ENCODE assay signal across 8 cellular contexts in genomic region chr12:30796508-30796780, GRCh38. TPM values are rescaled to one million over a fixed set of nuclear protein-coding genes. Genes with fewer than 3 reads are reported as not detected.
DNase-seq lines count a peak whose midpoint lies in the region; ATAC-seq and TF ChIP-seq lines count a peak whose summit lies in the region.

No MANE protein-coding gene starts in this region.

- no peak overlapping the region for H3K27ac Mint-ChIP-seq in T-helper 2 cell treated with Interferon-gamma antibody and Interleukin-4, amounts not matched to agents 5 μg/mL and 100 μg/mL, for 36 hours
- no peak overlapping the region for H3K27ac Mint-ChIP-seq in activated naive CD8-positive, alpha-beta T cell treated with anti-CD3 and anti-CD28 coated beads, Interleukin-2, amount 10 ng/mL, durations not matched to agents 7 days and 5 days

- peaks cover 36% of the 10 kb centered on the region for H3K27me3 Mint-ChIP-seq in T-helper 2 cell treated with Interferon-gamma antibody and Interleukin-4, amounts not matched to agents 5 μg/mL and 100 μg/mL, for 36 hours (ENCODE audit: low read depth)
- peaks cover 42% of the 10 kb centered on the region for H3K27me3 Mint-ChIP-seq in activated naive CD8-positive, alpha-beta T cell treated with anti-CD3 and anti-CD28 coated beads, Interleukin-2, amount 10 ng/mL, durations not matched to agents 7 days and 5 days

- TF ChIP-seq EP300 in sigmoid colon (IDR thresholded peaks at IDR 0.05): no peak

- H3K4me3 ChIP-seq in right atrium auricular region (peak overlapping the region; percentile 48 to 61), sigmoid colon (peak overlapping the region; percentile 42 to 60 (median 50))

- no peaks in the 10 kb centered on the region for H3K27me3 ChIP-seq in right atrium auricular region
- peaks cover 0 to 32% (median 5%) of the 10 kb centered on the region in 3 donors for H3K27me3 ChIP-seq in sigmoid colon

- ATAC-seq in activated naive CD8-positive, alpha-beta T cell treated with anti-CD3 and anti-CD28 coated beads, Interleukin-2, amount 10 ng/mL, durations not matched to agents 7 days and 5 days (ENCODE audit: low read depth): no peak
- no peak for ATAC-seq in GM21381 (IDR thresholded peaks at IDR 0.05; ENCODE audit: unreplicated experiment)

- H3K27ac ChIP-seq in right atrium auricular region (peak overlapping the region; percentile 48 to 59), sigmoid colon (no peak overlapping the region)

- POLR2A ChIA-PET in activated naive CD8-positive, alpha-beta T cell treated with anti-CD3 and anti-CD28 coated beads, Interleukin-2, amount 10 ng/mL, durations not matched to agents 7 days and 5 days (lab: Charles Lee): interaction anchor here (1.0 to 1.1 kb wide), 3 partner anchors 41 to 101 kb away, joined by 4 to 7 read pairs (median 5); partner anchors contain the start of genes CAPRIN2 and IPO8

- H3K36me3 Mint-ChIP-seq in T-helper 2 cell treated with Interferon-gamma antibody and Interleukin-4, amounts not matched to agents 5 μg/mL and 100 μg/mL, for 36 hours (ENCODE audit: low read depth): no peaks in the 10 kb centered on the region
- H3K36me3 Mint-ChIP-seq in activated naive CD8-positive, alpha-beta T cell treated with anti-CD3 and anti-CD28 coated beads, Interleukin-2, amount 10 ng/mL, durations not matched to agents 7 days and 5 days: peaks cover 2% of the 10 kb centered on the region

- TF ChIP-seq CTCF in right atrium auricular region (IDR thresholded peaks at IDR 0.05) (no peak), sigmoid colon (IDR thresholded peaks at IDR 0.05) (no peak)

- 2% methylated on average over 19 of the region's 19 CpGs for WGBS in sigmoid colon, 2 donors

- H3K9me3 Mint-ChIP-seq in T-helper 2 cell treated with Interferon-gamma antibody and Interleukin-4, amounts not matched to agents 5 μg/mL and 100 μg/mL, for 36 hours: no peaks in the 10 kb centered on the region
- no peaks in the 10 kb centered on the region for H3K9me3 Mint-ChIP-seq in activated naive CD8-positive, alpha-beta T cell treated with anti-CD3 and anti-CD28 coated beads, Interleukin-2, amount 10 ng/mL, durations not matched to agents 7 days and 5 days

- no peaks in the 10 kb centered on the region for H3K9me3 ChIP-seq in right atrium auricular region
- H3K9me3 ChIP-seq in sigmoid colon: no peaks in the 10 kb centered on the region

- H3K36me3 ChIP-seq in right atrium auricular region (no peaks in the 10 kb centered on the region), sigmoid colon (no peaks in the 10 kb centered on the region)

- H3K4me1 ChIP-seq in right atrium auricular region: peaks cover 0 to 23% of the 10 kb centered on the region in 2 donors
- peaks cover 0 to 19% (median 17%) of the 10 kb centered on the region in 4 donors for H3K4me1 ChIP-seq in sigmoid colon

- no peak for DNase-seq in T-helper 2 cell treated with Interferon-gamma antibody and Interleukin-4, amounts not matched to agents 5 μg/mL and 100 μg/mL, for 36 hours (ENCODE audit: low spot score)
- DNase-seq in T-helper 2 cell: no peak
- DNase-seq in HT-29 (ENCODE audit: low spot score): peak; percentile 55
- no peak for DNase-seq in activated naive CD8-positive, alpha-beta T cell treated with anti-CD3 and anti-CD28 coated beads, Interleukin-2, amount 10 ng/mL, durations not matched to agents 7 days and 5 days
- no peak for DNase-seq in right atrium auricular region (ENCODE audit: low spot score)
- peak; percentile 72 for DNase-seq in sigmoid colon
- DNase-seq in NCI-H2081 treated with DMSO at 0.1 percent for 48 hours (lab: John Stamatoyannopoulos, UW): no peak

- peaks cover 21% of the 10 kb centered on the region for H3K4me1 Mint-ChIP-seq in T-helper 2 cell treated with Interferon-gamma antibody and Interleukin-4, amounts not matched to agents 5 μg/mL and 100 μg/mL, for 36 hours (ENCODE audit: low read depth)
- peaks cover 12% of the 10 kb centered on the region for H3K4me1 Mint-ChIP-seq in activated naive CD8-positive, alpha-beta T cell treated with anti-CD3 and anti-CD28 coated beads, Interleukin-2, amount 10 ng/mL, durations not matched to agents 7 days and 5 days

- peak overlapping the region; percentile 70 for H3K4me3 Mint-ChIP-seq in T-helper 2 cell treated with Interferon-gamma antibody and Interleukin-4, amounts not matched to agents 5 μg/mL and 100 μg/mL, for 36 hours
- peak overlapping the region; percentile 87 for H3K4me3 Mint-ChIP-seq in activated naive CD8-positive, alpha-beta T cell treated with anti-CD3 and anti-CD28 coated beads, Interleukin-2, amount 10 ng/mL, durations not matched to agents 7 days and 5 days

- intact Hi-C loops in sigmoid colon (cut with DNase I): loop anchor here (5.0 kb wide), 1 partner anchor 39 kb away; no protein-coding TSS in a partner anchor

- TF ChIP-seq POLR2A in sigmoid colon (IDR thresholded peaks at IDR 0.05): no peak

RNA-seq across cellular contexts. Expression of gene CAPRIN2, which starts 41.7 kb away (rescaled TPM):
- total RNA-seq in HT-29 (2014; rRNA removed; shearing (Covaris generic)): 7.8 and 11.0 TPM in 2 replicates
- 10 to 100 TPM; 25.5 to 27.7 TPM for total RNA-seq in activated naive CD8-positive, alpha-beta T cell treated with anti-CD3 and anti-CD28 coated beads, Interleukin-2, amount 10 ng/mL, durations not matched to agents 7 days and 5 days
- total RNA-seq in right atrium auricular region (10 to 100 TPM; 20.9 to 34.3 TPM), sigmoid colon (10 to 100 TPM; 25.0 to 42.9 (median 31.5) TPM)
- polyA plus RNA-seq in sigmoid colon: 1 to 10 TPM; 2.1 to 6.9 (median 3.0) TPM

Comparison
In these comparisons a context has a peak if more than half of its experiments do, and no peak if none do; other contexts are left out.
1. DNase-seq: peak in HT-29 (single experiment) and sigmoid colon (single experiment); none in T-helper 2 cell treated with Interferon-gamma antibody and Interleukin-4, amounts not matched to agents 5 μg/mL and 100 μg/mL, for 36 hours (single experiment), T-helper 2 cell (0 of 5), activated naive CD8-positive, alpha-beta T cell treated with anti-CD3 and anti-CD28 coated beads, Interleukin-2, amount 10 ng/mL, durations not matched to agents 7 days and 5 days (single experiment), right atrium auricular region (single experiment) and NCI-H2081 treated with DMSO at 0.1 percent for 48 hours (single experiment).
2. H3K27ac ChIP-seq: peak in right atrium auricular region (2 of 2); none in sigmoid colon (0 of 4).